8 cellular contexts compared by ENCODE assay signal in the genomic region with DNA sequence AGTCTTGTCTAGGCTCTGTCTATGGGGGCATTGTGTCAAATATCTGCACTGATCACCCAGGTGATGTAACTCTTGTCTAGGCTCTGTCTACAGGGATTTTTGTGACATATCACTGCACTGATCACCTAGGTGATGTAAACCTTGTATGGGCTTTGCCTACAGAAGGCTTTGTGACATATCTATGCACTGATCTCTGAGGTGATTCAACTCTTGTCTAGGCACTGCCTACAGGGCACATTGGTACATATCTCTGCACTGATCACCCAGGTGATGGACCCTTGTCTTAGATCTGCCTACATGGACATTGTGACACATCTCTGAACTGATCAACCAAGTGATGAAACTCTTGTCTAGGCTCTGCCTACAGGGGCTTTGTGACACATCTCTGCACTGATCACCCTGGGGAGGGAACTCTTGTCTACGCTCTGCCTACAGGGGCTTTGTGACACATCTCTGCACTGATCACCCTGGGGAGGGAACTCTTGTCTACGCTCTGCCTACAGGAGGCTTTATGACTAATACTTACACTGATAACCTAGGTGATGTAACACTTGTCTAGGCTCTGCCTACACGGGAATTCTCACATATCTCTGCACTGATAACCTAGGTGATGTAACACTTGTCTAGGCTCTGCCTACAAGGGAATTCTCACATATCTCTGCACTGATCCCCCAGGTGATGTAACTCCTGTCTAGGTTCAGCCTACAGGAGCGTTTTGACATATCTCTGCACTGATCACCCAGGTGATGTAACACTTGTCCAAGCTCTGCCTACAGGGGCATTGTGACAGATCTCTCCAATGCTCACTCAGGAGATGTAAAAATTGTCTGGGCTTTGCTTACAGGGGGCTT. TPM values are rescaled to one million over a fixed set of nuclear protein-coding genes. Genes with fewer than 3 reads are reported as not detected.
DNase-seq lines count a peak whose midpoint lies in the region; ATAC-seq and TF ChIP-seq lines count a peak whose summit lies in the region.
"Not testable (repeated sequence)": the region's sequence is repeated elsewhere in the genome, so short reads cannot be mapped to it uniquely, and the experiment has no call there.

No MANE protein-coding gene starts in this region.

- POLR2A ChIA-PET in CD8-positive, alpha-beta memory T cell (lab: Charles Lee): not testable (repeated sequence)

- not testable (repeated sequence) for H3K79me2 ChIP-seq in mesendoderm (ENCODE audit: control insufficient read depth, insufficient read depth, low read length)

- H3K18ac ChIP-seq in mesendoderm (ENCODE audit: low read length): not testable (repeated sequence)

- not testable (repeated sequence) for H2AK5ac ChIP-seq in mesendoderm (ENCODE audit: low read length)

- not testable (repeated sequence) for H3K36me3 ChIP-seq in CD8-positive, alpha-beta memory T cell (ENCODE audit: insufficient read depth, low read length); RWPE2 (ENCODE audit: low read depth); mesendoderm (ENCODE audit: control insufficient read depth, insufficient read depth, low read length); upper lobe of right lung

- H3K9me3 Mint-ChIP-seq in CD8-positive, alpha-beta memory T cell: peaks cover 22 to 42% (median 31%) of the 10 kb centered on the region in 5 donors
- H3K9me3 Mint-ChIP-seq in activated CD8-positive, alpha-beta memory T cell treated with anti-CD3 and anti-CD28 coated beads, Interleukin-2, amount 10 ng/mL, durations not matched to agents 7 days and 5 days (ENCODE audit: low read depth): peaks cover 25% of the 10 kb centered on the region
- H3K9me3 Mint-ChIP-seq in activated naive CD8-positive, alpha-beta T cell treated with anti-CD3 and anti-CD28 coated beads, Interleukin-2, amount 50 U/mL, for 24 hours: peaks cover 24% of the 10 kb centered on the region

- not testable (repeated sequence) for H4K5ac ChIP-seq in mesendoderm (ENCODE audit: low read length)

- WGBS in mesendoderm (ENCODE audit: extremely low coverage, insufficient coverage, low lambda C conversion rate): no CpG with 5 or more reads among the region's 4 CpGs

- not testable (repeated sequence) for H2BK5ac ChIP-seq in mesendoderm (ENCODE audit: low read length)

- H3K4me3 ChIP-seq in CD8-positive, alpha-beta memory T cell (ENCODE audit: low read length); RWPE2 (ENCODE audit: severe bottlenecking); fibroblast of the aortic adventitia (ENCODE audit: low read depth, low read length); mesendoderm (ENCODE audit: low read length); upper lobe of right lung: not testable (repeated sequence)

- H3K23ac ChIP-seq in mesendoderm (ENCODE audit: low read length): not testable (repeated sequence)

- intact Hi-C loops in upper lobe of right lung (cut with DNase I): not testable (repeated sequence)

- not testable (repeated sequence) for H3K56ac ChIP-seq in mesendoderm (ENCODE audit: low read length)

- not testable (repeated sequence) for H3K4ac ChIP-seq in mesendoderm (ENCODE audit: low read depth, low read length)

- not testable (repeated sequence) for H3K27me3 Mint-ChIP-seq in CD8-positive, alpha-beta memory T cell; activated CD8-positive, alpha-beta memory T cell treated with anti-CD3 and anti-CD28 coated beads, Interleukin-2, amount 10 ng/mL, durations not matched to agents 7 days and 5 days; activated naive CD8-positive, alpha-beta T cell treated with anti-CD3 and anti-CD28 coated beads, Interleukin-2, amount 50 U/mL, for 24 hours

- H3K9me3 ChIP-seq in CD8-positive, alpha-beta memory T cell (ENCODE audit: low read length); RWPE2 (ENCODE audit: severe bottlenecking); upper lobe of right lung: not testable (repeated sequence)

- not testable (repeated sequence) for H4K8ac ChIP-seq in mesendoderm (ENCODE audit: low read depth, low read length)

- not testable (repeated sequence) for H3K27ac ChIP-seq in CD8-positive, alpha-beta memory T cell (ENCODE audit: low read depth, low read length); mesendoderm (ENCODE audit: low read depth, low read length); upper lobe of right lung
- peak overlapping the region; percentile 49 for H3K27ac ChIP-seq in RWPE2 (ENCODE audit: poor library complexity, severe bottlenecking)

- TF ChIP-seq CTCF in RWPE2 (IDR thresholded peaks at IDR 0.05; ENCODE audit: poor library complexity, severe bottlenecking); fibroblast of the aortic adventitia (IDR thresholded peaks at IDR 0.05; ENCODE audit: insufficient read depth, low read length); upper lobe of right lung (IDR thresholded peaks at IDR 0.05): not testable (repeated sequence)

- not testable (repeated sequence) for H3K4me2 ChIP-seq in mesendoderm (ENCODE audit: low read length)

- not testable (repeated sequence) for H3K79me1 ChIP-seq in mesendoderm (ENCODE audit: low read length)

- not testable (repeated sequence) for H3K36me3 Mint-ChIP-seq in CD8-positive, alpha-beta memory T cell; activated CD8-positive, alpha-beta memory T cell treated with anti-CD3 and anti-CD28 coated beads, Interleukin-2, amount 10 ng/mL, durations not matched to agents 7 days and 5 days; activated naive CD8-positive, alpha-beta T cell treated with anti-CD3 and anti-CD28 coated beads, Interleukin-2, amount 50 U/mL, for 24 hours (ENCODE audit: low read depth)

- H3K27ac Mint-ChIP-seq in CD8-positive, alpha-beta memory T cell: peak overlapping the region in 7 of 8 donors; percentile 10 to 96 (median 90)
- H3K27ac Mint-ChIP-seq in activated CD8-positive, alpha-beta memory T cell treated with anti-CD3 and anti-CD28 coated beads, Interleukin-2, amount 10 ng/mL, durations not matched to agents 7 days and 5 days: not testable (repeated sequence)
- peak overlapping the region; percentile 85 for H3K27ac Mint-ChIP-seq in activated naive CD8-positive, alpha-beta T cell treated with anti-CD3 and anti-CD28 coated beads, Interleukin-2, amount 50 U/mL, for 24 hours

- H3K9ac ChIP-seq in mesendoderm (ENCODE audit: low read length): not testable (repeated sequence)

- ATAC-seq in RWPE2 (ENCODE audit: low read depth); activated CD8-positive, alpha-beta memory T cell treated with anti-CD3 and anti-CD28 coated beads, Interleukin-2, amount 10 ng/mL, durations not matched to agents 7 days and 5 days; activated naive CD8-positive, alpha-beta T cell treated with anti-CD3 and anti-CD28 coated beads, Interleukin-2, amount 50 U/mL, for 24 hours: not testable (repeated sequence)
- peak; percentile 2 for ATAC-seq in upper lobe of right lung

- H2BK120ac ChIP-seq in mesendoderm (ENCODE audit: low read depth, low read length): not testable (repeated sequence)

- not testable (repeated sequence) for H2BK15ac ChIP-seq in mesendoderm (replicated peaks; ENCODE audit: low read depth)

- not testable (repeated sequence) for H3K4me1 ChIP-seq in CD8-positive, alpha-beta memory T cell (ENCODE audit: insufficient read depth, low read length); RWPE2 (ENCODE audit: insufficient read depth, poor library complexity, severe bottlenecking); mesendoderm (ENCODE audit: control insufficient read depth, low read depth, low read length); upper lobe of right lung

- CTCF ChIA-PET in CD8-positive, alpha-beta memory T cell (lab: Charles Lee); activated CD8-positive, alpha-beta memory T cell treated with anti-CD3 and anti-CD28 coated beads, Interleukin-2, amount 10 ng/mL, durations not matched to agents 7 days and 5 days (lab: Charles Lee): not testable (repeated sequence)

- not testable (repeated sequence) for H3K27me3 ChIP-seq in CD8-positive, alpha-beta memory T cell (ENCODE audit: insufficient read depth, low read length, poor library complexity, severe bottlenecking); RWPE2 (ENCODE audit: insufficient read depth, poor library complexity, severe bottlenecking); mesendoderm (ENCODE audit: insufficient read depth, low read length, poor library complexity); upper lobe of right lung

- H3K4me3 Mint-ChIP-seq in CD8-positive, alpha-beta memory T cell: peak overlapping the region in 3 of 7 donors; percentile 86 to 89 (median 88)
- H3K4me3 Mint-ChIP-seq in activated CD8-positive, alpha-beta memory T cell treated with anti-CD3 and anti-CD28 coated beads, Interleukin-2, amount 10 ng/mL, durations not matched to agents 7 days and 5 days: not testable (repeated sequence)
- H3K4me3 Mint-ChIP-seq in activated naive CD8-positive, alpha-beta T cell treated with anti-CD3 and anti-CD28 coated beads, Interleukin-2, amount 50 U/mL, for 24 hours: peak overlapping the region; percentile 72

- peak in 1 of 5 donors; percentile 18 for DNase-seq in CD8-positive, alpha-beta memory T cell
- peak; percentile 84 for DNase-seq in RWPE2 (ENCODE audit: low spot score)
- peak; percentile 48 for DNase-seq in activated CD8-positive, alpha-beta memory T cell treated with anti-CD3 and anti-CD28 coated beads, Interleukin-2, amount 10 ng/mL, durations not matched to agents 7 days and 5 days
- peak; percentile 35 for DNase-seq in activated naive CD8-positive, alpha-beta T cell treated with anti-CD3 and anti-CD28 coated beads, Interleukin-2, amount 50 U/mL, for 24 hours
- peak; percentile 2 for DNase-seq in fibroblast of the aortic adventitia (ENCODE audit: low read depth)
- DNase-seq in mesendoderm: peak; percentile 19
- peak; percentile 52 for DNase-seq in stimulated activated CD4-positive, alpha-beta T cell treated with anti-CD3 and anti-CD28 coated beads, Interleukin-15, amount 100 ng/mL, for 24 hours
- DNase-seq in upper lobe of right lung: not testable (repeated sequence)

- H3K4me1 Mint-ChIP-seq in CD8-positive, alpha-beta memory T cell; activated CD8-positive, alpha-beta memory T cell treated with anti-CD3 and anti-CD28 coated beads, Interleukin-2, amount 10 ng/mL, durations not matched to agents 7 days and 5 days: not testable (repeated sequence)
- H3K4me1 Mint-ChIP-seq in activated naive CD8-positive, alpha-beta T cell treated with anti-CD3 and anti-CD28 coated beads, Interleukin-2, amount 50 U/mL, for 24 hours: peaks cover 12% of the 10 kb centered on the region

RNA-seq across cellular contexts. Expression of a gene that starts 47.8 kb away (rescaled TPM):
- 100 to 1,000 TPM; 111 to 113 TPM for total RNA-seq in CD8-positive, alpha-beta memory T cell
- polyA plus RNA-seq in CD8-positive, alpha-beta memory T cell: 50.2 TPM
- 10 to 100 TPM; 65.2 to 84.0 TPM for total RNA-seq in activated CD8-positive, alpha-beta memory T cell treated with anti-CD3 and anti-CD28 coated beads, Interleukin-2, amount 10 ng/mL, durations not matched to agents 7 days and 5 days
- total RNA-seq in fibroblast of the aortic adventitia (ENCODE audit: low replicate concordance) (19.3 and 28.1 TPM in 2 replicates), upper lobe of right lung (47.8 TPM)
- polyA plus RNA-seq in mesendoderm (2013, experiment 1 of 2): 76.6 TPM
- polyA plus RNA-seq in mesendoderm (2013, experiment 2 of 2): 74.6 TPM
